17 cellular contexts compared by ENCODE assay signal in the genomic region with DNA sequence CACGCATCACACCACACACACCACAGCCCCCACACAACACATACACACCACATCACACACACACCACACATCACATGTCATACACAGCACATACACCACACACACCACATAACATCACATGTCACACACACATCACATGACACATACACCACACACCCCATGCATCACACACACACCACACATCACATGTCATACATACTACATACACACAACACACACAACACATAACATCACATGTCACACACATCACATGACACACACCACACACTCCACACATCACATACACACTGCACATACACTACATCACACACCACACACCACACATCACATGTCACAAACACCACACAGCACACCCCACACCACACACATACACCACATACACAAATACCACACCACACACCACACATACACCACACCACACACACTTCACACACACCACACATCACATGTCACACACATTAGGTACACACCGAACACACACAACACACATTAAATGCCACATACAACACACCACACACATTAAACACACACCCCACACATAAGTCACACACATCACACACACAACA. TPM values are rescaled to one million over a fixed set of nuclear protein-coding genes. Genes with fewer than 3 reads are reported as not detected.
DNase-seq lines count a peak whose midpoint lies in the region; FAIRE-seq and TF ChIP-seq lines count a peak whose summit lies in the region.
"Had no signal": no experiment of that assay in that cellular context is flagged by ENCODE, and none has a peak within 500 bp of the region (broad histone marks: within the 10 kb centered on the region; RNA-seq: fewer than 3 reads in every experiment).

No MANE protein-coding gene starts in this region.

- H2BK120ac ChIP-seq in H1 (replicated peaks; ENCODE audit: low read depth, low read length), result no peak overlapping the region
- H2BK120ac ChIP-seq in mesendoderm (ENCODE audit: low read depth, low read length), result no peak overlapping the region
- H2BK120ac ChIP-seq in H9 (ENCODE audit: low read depth, low read length, poor library complexity, severe bottlenecking), result no peak overlapping the region

- no peak overlapping the region for H3K9ac ChIP-seq in HUES64 (ENCODE audit: low read depth, low read length)
- H3K9ac ChIP-seq in H1 (replicated peaks in 1 of 4; ENCODE audit: extremely low read depth in 1 of 4, low read depth in 3 of 4, low read length in 3 of 4), result no peak overlapping the region; a peak in 1 of 7 replicates
- H3K9ac ChIP-seq in mesendoderm (ENCODE audit: low read length), result no peak overlapping the region
- H3K9ac ChIP-seq in H9 (ENCODE audit: extremely low read depth, insufficient read length, low read length), result no peak overlapping the region
- H3K9ac ChIP-seq: BLaER1 had no signal

- no peaks in the 10 kb centered on the region for H3K79me2 ChIP-seq in H1 (ENCODE audit: control insufficient read depth in 1 of 2, insufficient read depth in 2 of 2, low read length in 2 of 2)
- no peaks in the 10 kb centered on the region for H3K79me2 ChIP-seq in mesendoderm (ENCODE audit: control insufficient read depth, insufficient read depth, low read length)
- no peaks in the 10 kb centered on the region for H3K79me2 ChIP-seq in H9 (ENCODE audit: insufficient read depth, low read length)

- H3T11ph ChIP-seq in H9 (ENCODE audit: low read length), result no peak overlapping the region

- WGBS in HUES64, result 97% methylated on average over 2 of the region's 2 CpGs
- 86% methylated on average over 2 of the region's 2 CpGs; no CpG with 5 or more reads in 1 of the 2 experiments for WGBS in H1 (ENCODE audit: extremely low coverage in 1 of 2, insufficient coverage in 1 of 2, insufficient read length in 1 of 2, insufficient replicate concordance in 2 of 2, low coverage in 1 of 2, low lambda C conversion rate in 2 of 2, missing lambda C conversion rate in 1 of 2), 2 experiments
- WGBS in mesendoderm (ENCODE audit: extremely low coverage, insufficient coverage, low lambda C conversion rate), result 100% methylated on average over 2 of the region's 2 CpGs
- WGBS in H9 (ENCODE audit: extremely low coverage, insufficient read length, low lambda C conversion rate), result 100% methylated on average over 2 of the region's 2 CpGs

- H2BK20ac ChIP-seq in H1 (ENCODE audit: low read length) (no peak overlapping the region), H9 (ENCODE audit: low read depth, low read length, poor library complexity, severe bottlenecking) (no peak overlapping the region)

- H2AFZ ChIP-seq in H1 (ENCODE audit: low read length), result no peak overlapping the region
- H2AFZ ChIP-seq in H9 (ENCODE audit: low read length), result no peak overlapping the region

- H3K9me3 ChIP-seq in HUES64 (ENCODE audit: insufficient read depth, low read depth, low read length) (peaks cover 99% of the 10 kb centered on the region), H1 (ENCODE audit: insufficient read depth in 2 of 2, low read depth in 1 of 2, low read length in 1 of 2) (peaks cover 75 to 92% of the 10 kb centered on the region in 2 experiments), H9 (ENCODE audit: control insufficient read depth, low read depth, low read length) (peaks cover 91% of the 10 kb centered on the region)

- H3K36me3 ChIP-seq in HUES64 (ENCODE audit: insufficient read depth, low read length), result no peaks in the 10 kb centered on the region
- no peaks in the 10 kb centered on the region; a peak in 1 of 8 replicates for H3K36me3 ChIP-seq in H1 (ENCODE audit: control insufficient read depth in 2 of 4, insufficient read depth in 4 of 4, low read length in 3 of 4)
- H3K36me3 ChIP-seq in mesendoderm (ENCODE audit: control insufficient read depth, insufficient read depth, low read length), result no peaks in the 10 kb centered on the region
- H3K36me3 ChIP-seq: BLaER1 had no signal

- H3K23ac ChIP-seq in H1 (ENCODE audit: insufficient read length) (no peak overlapping the region), mesendoderm (ENCODE audit: low read length) (no peak overlapping the region), H9 (ENCODE audit: insufficient read length, low read depth, low read length) (no peak overlapping the region)

- FAIRE-seq in H1 (lab: Jason Lieb, UNC), result no peak
- no peak for FAIRE-seq in GM12892 (lab: Jason Lieb, UNC)
- FAIRE-seq: GM19239, H54 had no signal

- peaks cover 0 to 35% (median 3%) of the 10 kb centered on the region in 3 experiments; a peak in 4 of 7 replicates for H3K36me3 Mint-ChIP-seq in H9 (ENCODE audit: insufficient read depth in 1 of 3, low read depth in 3 of 3)
- H3K36me3 Mint-ChIP-seq: CD8-positive, alpha-beta memory T cell had no signal

- H2BK12ac ChIP-seq in H1 (ENCODE audit: low read depth, low read length) (no peak overlapping the region), H9 (ENCODE audit: insufficient read length, low read depth, low read length) (no peak overlapping the region)

- CTCF ChIA-PET in H1 (lab: Charles Lee; ENCODE audit: partially characterized antibody), result no interaction called here

- TF ChIP-seq POLR2A in H1 (IDR thresholded peaks at IDR 0.05; ENCODE audit: control extremely low read depth in 1 of 2, low read depth in 2 of 2, low read length in 2 of 2) (no peak), GM12892 (IDR thresholded peaks at IDR 0.05; ENCODE audit: low read depth, low read length) (no peak)

- H3K23me2 ChIP-seq in H1 (ENCODE audit: low read depth, low read length), result peaks cover 23% of the 10 kb centered on the region; the same call in 1 of the 2 replicates
- no peaks in the 10 kb centered on the region for H3K23me2 ChIP-seq in H9 (ENCODE audit: insufficient read length, low read depth, low read length, poor library complexity, severe bottlenecking)

- H3K56ac ChIP-seq in H1 (replicated peaks; ENCODE audit: insufficient read length, low read depth, low read length) (peak overlapping the region; percentile 100), mesendoderm (ENCODE audit: low read length) (no peak overlapping the region), H9 (ENCODE audit: insufficient read length, low read depth, low read length) (no peak overlapping the region)

- H2BK15ac ChIP-seq in H1 (ENCODE audit: low read length) (no peak overlapping the region), mesendoderm (replicated peaks; ENCODE audit: low read depth) (no peak overlapping the region), H9 (ENCODE audit: low read depth, low read length) (no peak overlapping the region)

- no peak overlapping the region for H3K27ac ChIP-seq in HUES64 (ENCODE audit: low read depth, low read length)
- no peak overlapping the region for H3K27ac ChIP-seq in H1 (ENCODE audit: low read depth, low read length)
- H3K27ac ChIP-seq in mesendoderm (ENCODE audit: low read depth, low read length), result no peak overlapping the region
- no peak overlapping the region for H3K27ac ChIP-seq in H9 (ENCODE audit: insufficient read length, low read depth, low read length)
- H3K27ac ChIP-seq: BLaER1 had no signal

- POLR2A ChIA-PET in H1 (lab: Charles Lee; ENCODE audit: partially characterized antibody), result no interaction called here

- no peak for TF ChIP-seq RAD21 in H1 (IDR thresholded peaks at IDR 0.05 in 1 of 2, conservative IDR thresholded peaks at IDR 0.05 in 1 of 2; ENCODE audit: low read depth in 2 of 2, low read length in 2 of 2)

- TF ChIP-seq EP300 in H1 (IDR thresholded peaks at IDR 0.05; ENCODE audit: borderline replicate concordance in 1 of 2, low read depth in 2 of 2, low read length in 2 of 2), result no peak

- H3K4me1 Mint-ChIP-seq in H9, result no peaks in the 10 kb centered on the region

- no peak overlapping the region for H3K27ac Mint-ChIP-seq in H9
- H3K27ac Mint-ChIP-seq: CD8-positive, alpha-beta memory T cell had no signal

- H4K20me1 ChIP-seq in H1 (replicated peaks in 1 of 2; ENCODE audit: control insufficient read depth in 1 of 2, insufficient read depth in 2 of 2, low read length in 2 of 2) (peaks cover 0 to 16% of the 10 kb centered on the region in 2 experiments), H9 (ENCODE audit: control insufficient read depth, insufficient read depth, insufficient read length) (no peaks in the 10 kb centered on the region)
- H4K20me1 ChIP-seq: BLaER1 had no signal

- no peak for DNase-seq in H1 (ENCODE audit: low read depth in 1 of 2, low spot score in 2 of 2)
- DNase-seq in mesendoderm, result no peak
- peak; percentile 6 for DNase-seq in posterior vena cava (ENCODE audit: low spot score)
- no peak for DNase-seq in SKM-1 treated with dmso at 0.1 percent for 144 hours (lab: John Stamatoyannopoulos, UW; ENCODE audit: unreplicated experiment)
- no peak for DNase-seq in H9
- no peak for DNase-seq in GM12892 (ENCODE audit: insufficient read length)
- DNase-seq: AML-193; CD8-positive, alpha-beta memory T cell; DMS79; Kasumi-1; KBM-7 had no signal

- intact Hi-C loops in posterior vena cava (cut with DNase I), result no loop called here

- H4K8ac ChIP-seq in H1 (ENCODE audit: extremely low read depth, insufficient read depth, low read length) (no peak overlapping the region), mesendoderm (ENCODE audit: low read depth, low read length) (no peak overlapping the region), H9 (replicated peaks; ENCODE audit: insufficient read length, low read depth, low read length) (no peak overlapping the region)

- H3K27me3 ChIP-seq in HUES64 (ENCODE audit: insufficient read depth, low read length) (no peaks in the 10 kb centered on the region), H1 (replicated peaks in 1 of 4; ENCODE audit: control insufficient read depth in 3 of 4, extremely low read depth in 1 of 4, insufficient read depth in 3 of 4, low read length in 3 of 4) (no peaks in the 10 kb centered on the region; a peak in 1 of 7 replicates), mesendoderm (ENCODE audit: insufficient read depth, low read length, poor library complexity) (no peaks in the 10 kb centered on the region), H9 (ENCODE audit: insufficient read depth, low read length) (no peaks in the 10 kb centered on the region)
- H3K27me3 ChIP-seq: BLaER1 had no signal

- H3K4ac ChIP-seq in H1 (replicated peaks; ENCODE audit: insufficient read length, low read depth, low read length) (no peak overlapping the region), mesendoderm (ENCODE audit: low read depth, low read length) (no peak overlapping the region), H9 (ENCODE audit: low read depth, low read length) (no peak overlapping the region)

- no peak overlapping the region for H3K4me2 ChIP-seq in H1 (ENCODE audit: insufficient read depth in 1 of 2, low read depth in 2 of 2, low read length in 2 of 2)
- H3K4me2 ChIP-seq in mesendoderm (ENCODE audit: low read length), result no peak overlapping the region
- H3K4me2 ChIP-seq in H9 (ENCODE audit: insufficient read depth, insufficient read length, low read length), result no peak overlapping the region
- H3K4me2 ChIP-seq: BLaER1 had no signal

- peak overlapping the region; percentile 65 for H4K91ac ChIP-seq in H1 (replicated peaks; ENCODE audit: insufficient read length, low read length)
- H4K91ac ChIP-seq in H9 (ENCODE audit: insufficient read length, low read depth, low read length), result no peak overlapping the region

- H2AK5ac ChIP-seq in H1 (ENCODE audit: low read depth, low read length) (no peak overlapping the region), mesendoderm (ENCODE audit: low read length) (no peak overlapping the region), H9 (ENCODE audit: insufficient read length, low read length) (no peak overlapping the region)

- H3K9me3 Mint-ChIP-seq in H9, result peaks cover 20 to 50% of the 10 kb centered on the region in 2 experiments
- H3K9me3 Mint-ChIP-seq: CD8-positive, alpha-beta memory T cell had no signal

- H3K14ac ChIP-seq in H1 (ENCODE audit: insufficient read length), result no peak overlapping the region
- no peak overlapping the region for H3K14ac ChIP-seq in H9 (ENCODE audit: insufficient read depth, low read length)

- no peaks in the 10 kb centered on the region for H3K27me3 Mint-ChIP-seq in H9 (ENCODE audit: low read depth)

- H2BK5ac ChIP-seq in H1 (ENCODE audit: low read depth, low read length) (no peak overlapping the region), mesendoderm (ENCODE audit: low read length) (no peak overlapping the region), H9 (ENCODE audit: insufficient read length, low read length) (no peak overlapping the region)

- H3K79me1 ChIP-seq in H1 (ENCODE audit: low read depth, low read length), result no peaks in the 10 kb centered on the region
- no peaks in the 10 kb centered on the region for H3K79me1 ChIP-seq in mesendoderm (ENCODE audit: low read length)
- no peaks in the 10 kb centered on the region for H3K79me1 ChIP-seq in H9 (ENCODE audit: insufficient read depth, low read depth, low read length, poor library complexity, severe bottlenecking)

- peak overlapping the region; percentile 1; the same call in 1 of the 2 replicates for H3K4me3 ChIP-seq in HUES64 (ENCODE audit: low read length)
- H3K4me3 ChIP-seq in H1 (ENCODE audit: extremely low read depth in 1 of 4, insufficient read depth in 2 of 4, low read depth in 3 of 4, low read length in 4 of 4), result no peak overlapping the region; a peak in 1 of 8 replicates
- peak overlapping the region; percentile 26 for H3K4me3 ChIP-seq in mesendoderm (ENCODE audit: low read length)
- H3K4me3 ChIP-seq: BLaER1 had no signal

- no peak overlapping the region for H3K4me3 Mint-ChIP-seq in H9
- H3K4me3 Mint-ChIP-seq: CD8-positive, alpha-beta memory T cell had no signal

- no peaks in the 10 kb centered on the region for H3K4me1 ChIP-seq in HUES64 (ENCODE audit: insufficient read depth, low read length)
- H3K4me1 ChIP-seq in H1 (replicated peaks in 1 of 4; ENCODE audit: control insufficient read depth in 3 of 4, insufficient read depth in 4 of 4, low read length in 3 of 4), result no peaks in the 10 kb centered on the region
- H3K4me1 ChIP-seq in mesendoderm (ENCODE audit: control insufficient read depth, low read depth, low read length), result no peaks in the 10 kb centered on the region
- no peaks in the 10 kb centered on the region for H3K4me1 ChIP-seq in H9 (ENCODE audit: insufficient read depth, low read length)

- no peak overlapping the region for H4K5ac ChIP-seq in H1 (ENCODE audit: insufficient read length, low read depth, low read length)
- no peak overlapping the region for H4K5ac ChIP-seq in mesendoderm (ENCODE audit: low read length)
- no peak overlapping the region for H4K5ac ChIP-seq in H9 (ENCODE audit: insufficient read length, low read depth, low read length)

- TF ChIP-seq CTCF in H1 (IDR thresholded peaks at IDR 0.05; ENCODE audit: control extremely low read depth in 1 of 3, insufficient read depth in 1 of 3, low read depth in 1 of 3, low read length in 3 of 3), result no peak
- no peak for TF ChIP-seq CTCF in H9 (conservative IDR thresholded peaks at IDR 0.05)

- no peak overlapping the region for H3K18ac ChIP-seq in H1 (ENCODE audit: extremely low read depth, low read length)
- no peak overlapping the region for H3K18ac ChIP-seq in mesendoderm (ENCODE audit: low read length)
- H3K18ac ChIP-seq in H9 (ENCODE audit: insufficient read length, low read depth, low read length), result no peak overlapping the region

RNA-seq across cellular contexts. Expression of a gene that starts 1.8 kb away (rescaled TPM):
- not detected for polyA plus RNA-seq in HUES64 (2013, experiment 1 of 2)
- not detected for polyA plus RNA-seq in HUES64 (2013, experiment 2 of 2)
- total RNA-seq in H1 (2021; fragmentation: NEBNext Ultra II Directional; extraction: Animal tissue kit (Norgen Biotek cat#: 25700)), result not detected in 2 replicates
- polyA plus RNA-seq in H1 (2011; rRNA removed), result not detected in 2 replicates
- polyA plus RNA-seq in H1 (2011; cell fraction: cytosol; rRNA removed), result not detected
- polyA plus RNA-seq in H1 (2011; cell fraction: nucleus; rRNA removed), result not detected
- not detected in 4 replicates for polyA plus RNA-seq in H1 (2012, experiment 1 of 2)
- polyA plus RNA-seq in H1 (2012, experiment 2 of 2), result not detected
- polyA plus RNA-seq in H1 (2013, experiment 1 of 2), result not detected
- not detected for polyA plus RNA-seq in H1 (2013, experiment 2 of 2)
- polyA minus RNA-seq in H1 (2011; rRNA and poly(A)+ RNA removed), result not detected in 2 replicates
- polyA minus RNA-seq in H1 (2011; cell fraction: cytosol; rRNA and poly(A)+ RNA removed), result not detected
- not detected for polyA minus RNA-seq in H1 (2011; cell fraction: nucleus; rRNA and poly(A)+ RNA removed)
- not detected for polyA plus RNA-seq in mesendoderm (2013, experiment 1 of 2)
- polyA plus RNA-seq in mesendoderm (2013, experiment 2 of 2), result not detected
- total RNA-seq in posterior vena cava, result not detected
- total RNA-seq in H9 (2021), result not detected in 2 replicates
- polyA plus RNA-seq in GM12892 (2012; ENCODE audit: missing spikeins), result not detected
- total RNA-seq: A673; CD8-positive, alpha-beta memory T cell; G401 had no signal
- polyA plus RNA-seq: CD8-positive, alpha-beta memory T cell had no signal

RNA-seq across cellular contexts. Expression of a gene that starts 51.2 kb away (rescaled TPM):
- polyA plus RNA-seq in HUES64 (2013, experiment 1 of 2), result not detected
- not detected for polyA plus RNA-seq in HUES64 (2013, experiment 2 of 2)
- total RNA-seq in H1 (2021; fragmentation: NEBNext Ultra II Directional; extraction: Animal tissue kit (Norgen Biotek cat#: 25700)), result not detected in 2 replicates
- not detected in 2 replicates for polyA plus RNA-seq in H1 (2011; rRNA removed)
- polyA plus RNA-seq in H1 (2011; cell fraction: cytosol; rRNA removed), result not detected
- not detected for polyA plus RNA-seq in H1 (2011; cell fraction: nucleus; rRNA removed)
- not detected in 4 replicates for polyA plus RNA-seq in H1 (2012, experiment 1 of 2)
- polyA plus RNA-seq in H1 (2012, experiment 2 of 2), result not detected
- not detected for polyA plus RNA-seq in H1 (2013, experiment 1 of 2)
- polyA plus RNA-seq in H1 (2013, experiment 2 of 2), result not detected
- polyA minus RNA-seq in H1 (2011; rRNA and poly(A)+ RNA removed), result not detected in 2 replicates
- polyA minus RNA-seq in H1 (2011; cell fraction: cytosol; rRNA and poly(A)+ RNA removed), result not detected
- not detected for polyA minus RNA-seq in H1 (2011; cell fraction: nucleus; rRNA and poly(A)+ RNA removed)
- not detected for polyA plus RNA-seq in mesendoderm (2013, experiment 1 of 2)
- not detected for polyA plus RNA-seq in mesendoderm (2013, experiment 2 of 2)
- not detected for total RNA-seq in posterior vena cava
- not detected in 2 replicates for total RNA-seq in H9 (2021)
- polyA plus RNA-seq in GM12892 (2012; ENCODE audit: missing spikeins), result not detected
- total RNA-seq: A673; CD8-positive, alpha-beta memory T cell; G401 had no signal
- polyA plus RNA-seq: CD8-positive, alpha-beta memory T cell had no signal

Comparison
In these comparisons a context has a peak if more than half of its experiments do, and no peak if none do; other contexts are left out.
1. H3K4me3 ChIP-seq: peak in HUES64 (single experiment) and mesendoderm (single experiment); none in H1 (0 of 4).